19 cellular contexts compared by ENCODE assay signal in the genomic region with DNA sequence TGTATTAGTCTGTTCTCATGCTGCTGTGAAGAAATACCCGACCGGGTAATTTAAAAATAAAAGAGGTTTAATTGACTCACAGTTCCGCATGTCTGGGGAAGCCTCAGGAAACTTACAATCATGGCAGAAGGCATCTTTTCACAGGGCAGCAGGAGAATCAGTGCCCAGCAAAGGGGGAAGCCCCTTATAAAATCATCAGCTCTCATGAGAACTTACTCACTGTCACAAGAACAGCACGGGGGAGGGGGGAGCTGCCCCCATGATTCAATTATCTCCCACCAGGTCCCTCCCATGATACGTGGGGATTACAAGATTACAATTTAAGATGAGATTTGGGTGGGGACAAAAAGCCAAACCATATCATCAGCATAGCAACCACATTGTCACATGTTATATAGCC.
A peak's percentile ranks its signal among the peaks of the same experiment; 100 is the strongest.
DNase-seq lines count a peak whose midpoint lies in the region; ATAC-seq and TF ChIP-seq lines count a peak whose summit lies in the region.
"Had no signal": no experiment of that assay in that cellular context is flagged by ENCODE, and none has a peak within 500 bp of the region (broad histone marks: within the 10 kb centered on the region; RNA-seq: fewer than 3 reads in every experiment).

No MANE protein-coding gene starts in this region.

- H3K27me3 Mint-ChIP-seq in activated naive CD8-positive, alpha-beta T cell treated with anti-CD3 and anti-CD28 coated beads for 36 hours = peaks cover 4% of the 10 kb centered on the region
- no peaks in the 10 kb centered on the region for H3K27me3 Mint-ChIP-seq in neural progenitor cell (ENCODE audit: insufficient read depth, low read depth)

- no peak overlapping the region for H3K27ac Mint-ChIP-seq in activated naive CD8-positive, alpha-beta T cell treated with anti-CD3 and anti-CD28 coated beads for 36 hours
- H3K27ac Mint-ChIP-seq in neural progenitor cell = no peak overlapping the region
- H3K27ac Mint-ChIP-seq: CD4-positive, alpha-beta memory T cell had no signal

- no peaks in the 10 kb centered on the region for H3K36me3 ChIP-seq in neural progenitor cell

- no peak overlapping the region for H2AFZ ChIP-seq in neural progenitor cell (replicated peaks)

- in situ Hi-C loops in SK-MEL-5 (cut with HindIII; ENCODE audit: low pct_unique_long_range_greater_than_20kb, low sequenced_read_pairs) = no loop called here

- H4K20me1 ChIP-seq in neural progenitor cell (ENCODE audit: low read depth) = no peaks in the 10 kb centered on the region

- peak; percentile 14 for DNase-seq in stimulated activated CD4-positive, alpha-beta T cell treated with anti-CD3 and anti-CD28 coated beads, Interleukin-1b, Interleukin-23, amount 100 ng/mL, for 48 hours
- DNase-seq in stimulated activated CD4-positive, alpha-beta T cell treated with anti-CD3 and anti-CD28 coated beads, Interleukin-4, amount 100 ng/mL, for 1 hour = no peak
- DNase-seq in SK-MEL-5 (ENCODE audit: low read depth, low spot score) (peak; percentile 51), neural progenitor cell (ENCODE audit: low spot score) (no peak)
- peak; percentile 4 for DNase-seq in activated naive CD8-positive, alpha-beta T cell treated with anti-CD3 and anti-CD28 coated beads for 36 hours
- peak; percentile 41 for DNase-seq in stimulated activated CD8-positive, alpha-beta memory T cell treated with anti-CD3 and anti-CD28 coated beads, Interleukin-4, amount 100 ng/mL, for 48 hours
- no peak for DNase-seq in activated CD4-positive, CD25-positive, alpha-beta regulatory T cell (lab: John Stamatoyannopoulos, UW)
- DNase-seq: C1 segment of cervical spinal cord; CD4-positive, alpha-beta memory T cell; COR-L47; MV-4-11; NCI-H1105; NCI-H1436 treated with DMSO at 0.1 percent for 48 hours; NCI-H187 treated with DMSO at 0.1 percent for 48 hours; NCI-H748 treated with DMSO at 0.1 percent for 48 hours; NK-92 treated with Interleukin-12 subunit alpha and Interleukin-12 subunit beta, amount 100 ng/mL, for 24 hours had no signal

- no peaks in the 10 kb centered on the region for H3F3A ChIP-seq in neural progenitor cell (ENCODE audit: low read depth)

- peaks cover 4% of the 10 kb centered on the region for H3K4me1 Mint-ChIP-seq in activated naive CD8-positive, alpha-beta T cell treated with anti-CD3 and anti-CD28 coated beads for 36 hours
- no peaks in the 10 kb centered on the region for H3K4me1 Mint-ChIP-seq in neural progenitor cell
- H3K4me1 Mint-ChIP-seq: CD4-positive, alpha-beta memory T cell had no signal

- H3K27ac ChIP-seq in neural progenitor cell = no peak overlapping the region

- H3K4me3 ChIP-seq in neural progenitor cell = no peak overlapping the region
- H3K4me3 ChIP-seq: K562 had no signal

- no peaks in the 10 kb centered on the region for H3K9me3 ChIP-seq in neural progenitor cell (ENCODE audit: low read depth)

- no peaks in the 10 kb centered on the region for H3K36me3 Mint-ChIP-seq in activated naive CD8-positive, alpha-beta T cell treated with anti-CD3 and anti-CD28 coated beads for 36 hours
- H3K36me3 Mint-ChIP-seq in neural progenitor cell = no peaks in the 10 kb centered on the region
- H3K36me3 Mint-ChIP-seq: CD4-positive, alpha-beta memory T cell had no signal

- TF ChIP-seq CTCF in neural progenitor cell (IDR thresholded peaks at IDR 0.05) = no peak

- H3K9me3 Mint-ChIP-seq in activated naive CD8-positive, alpha-beta T cell treated with anti-CD3 and anti-CD28 coated beads for 36 hours = no peaks in the 10 kb centered on the region
- no peaks in the 10 kb centered on the region for H3K9me3 Mint-ChIP-seq in neural progenitor cell

- no peaks in the 10 kb centered on the region for H3K79me2 ChIP-seq in neural progenitor cell (ENCODE audit: low read depth)

- ATAC-seq in HG03045 (IDR thresholded peaks at IDR 0.05; ENCODE audit: unreplicated experiment) = no peak
- ATAC-seq: K562, PC-3 had no signal

- peaks cover 7% of the 10 kb centered on the region for H3K4me1 ChIP-seq in neural progenitor cell

- H3K27me3 ChIP-seq in neural progenitor cell = no peaks in the 10 kb centered on the region

- H3K9ac ChIP-seq in neural progenitor cell = no peak overlapping the region

- no peak overlapping the region for H3K4me3 Mint-ChIP-seq in activated naive CD8-positive, alpha-beta T cell treated with anti-CD3 and anti-CD28 coated beads for 36 hours
- no peak overlapping the region for H3K4me3 Mint-ChIP-seq in neural progenitor cell
- H3K4me3 Mint-ChIP-seq: CD4-positive, alpha-beta memory T cell had no signal

- no peak overlapping the region for H3K4me2 ChIP-seq in neural progenitor cell

Comparison
In these comparisons a context has a peak if more than half of its experiments do, and no peak if none do; other contexts are left out.
1. DNase-seq: peak in stimulated activated CD4-positive, alpha-beta T cell treated with anti-CD3 and anti-CD28 coated beads, Interleukin-1b, Interleukin-23, amount 100 ng/mL, for 48 hours (single experiment), SK-MEL-5 (single experiment), activated naive CD8-positive, alpha-beta T cell treated with anti-CD3 and anti-CD28 coated beads for 36 hours (single experiment) and stimulated activated CD8-positive, alpha-beta memory T cell treated with anti-CD3 and anti-CD28 coated beads, Interleukin-4, amount 100 ng/mL, for 48 hours (single experiment); none in stimulated activated CD4-positive, alpha-beta T cell treated with anti-CD3 and anti-CD28 coated beads, Interleukin-4, amount 100 ng/mL, for 1 hour (single experiment), activated CD4-positive, CD25-positive, alpha-beta regulatory T cell (0 of 4) and neural progenitor cell (single experiment).